Comparison of ENCODE assay signal across 1 cellular context in genomic region chr17:80892900-80893603, GRCh38.
TF ChIP-seq lines count a peak whose summit lies in the region.

No MANE protein-coding gene starts in this region.

TF ChIP-seq in HEK293, 187 proteins besides CTCF, POLR2A, EP300 and RAD21 (continued from another document):
- TF ChIP-seq ZNF449 (tag by site-specific recombination; IDR thresholded peaks at IDR 0.05) (no peak), ZSCAN5A (tag by site-specific recombination; IDR thresholded peaks at IDR 0.05) (no peak), YY1 (tag by site-specific recombination; IDR thresholded peaks at IDR 0.05) (no peak), ZNF140 (tag by site-specific recombination; IDR thresholded peaks at IDR 0.05) (no peak), ZNF175 (tag by site-specific recombination; IDR thresholded peaks at IDR 0.05) (no peak), ZNF37A (tag by site-specific recombination; IDR thresholded peaks at IDR 0.05) (no peak), ZNF398 (tag by site-specific recombination; IDR thresholded peaks at IDR 0.05) (no peak), HOXC10 (CRISPR knock-in tag; IDR thresholded peaks at IDR 0.05) (no peak), ZNF426 (tag by site-specific recombination; IDR thresholded peaks at IDR 0.05) (no peak), ZNF292 (tag by site-specific recombination; IDR thresholded peaks at IDR 0.05; ENCODE audit: borderline replicate concordance, low read depth) (no peak), REST (tag by site-specific recombination; IDR thresholded peaks at IDR 0.05) (no peak), WT1 (tag by site-specific recombination; IDR thresholded peaks at IDR 0.05) (no peak), ZSCAN4 (tag by site-specific recombination; IDR thresholded peaks at IDR 0.05) (peak; percentile 100), ZNF692 (tag by site-specific recombination; IDR thresholded peaks at IDR 0.05) (no peak), ZBTB8A (tag by site-specific recombination; IDR thresholded peaks at IDR 0.05) (no peak), ZBTB6 (tag by site-specific recombination; IDR thresholded peaks at IDR 0.05) (no peak), ZBTB26 (tag by site-specific recombination; optimal IDR thresholded peaks at IDR 0.05) (no peak), KLF10 (tag by site-specific recombination; IDR thresholded peaks at IDR 0.05) (no peak), KLF17 (tag by site-specific recombination; IDR thresholded peaks at IDR 0.05) (peak; percentile 97), ZNF670 (tag by site-specific recombination; IDR thresholded peaks at IDR 0.05; ENCODE audit: low read depth) (no peak), ZNF433 (tag by site-specific recombination; IDR thresholded peaks at IDR 0.05; ENCODE audit: low read depth) (no peak), ZSCAN23 (tag by site-specific recombination; IDR thresholded peaks at IDR 0.05) (no peak), ZNF121 (tag by site-specific recombination; IDR thresholded peaks at IDR 0.05) (no peak), TCF7L2 (IDR thresholded peaks at IDR 0.05; ENCODE audit: borderline replicate concordance, low read depth, low read length) (no peak), ZSCAN18 (tag by site-specific recombination; IDR thresholded peaks at IDR 0.05) (no peak), ZNF248 (tag by site-specific recombination; IDR thresholded peaks at IDR 0.05) (no peak), ZNF580 (tag by site-specific recombination; IDR thresholded peaks at IDR 0.05) (no peak), ZNF214 (tag by site-specific recombination; IDR thresholded peaks at IDR 0.05; ENCODE audit: borderline replicate concordance) (no peak), ZNF548 (tag by site-specific recombination; IDR thresholded peaks at IDR 0.05) (no peak; the same call in 1 of the 2 replicates), ZNF510 (tag by site-specific recombination; IDR thresholded peaks at IDR 0.05; ENCODE audit: insufficient replicate concordance) (no peak), ZNF830 (tag by site-specific recombination; IDR thresholded peaks at IDR 0.05; ENCODE audit: low read depth) (no peak), HOXD13 (CRISPR knock-in tag; IDR thresholded peaks at IDR 0.05; ENCODE audit: borderline replicate concordance) (no peak), SP7 (tag by site-specific recombination; IDR thresholded peaks at IDR 0.05) (no peak), GLI4 (tag by site-specific recombination; IDR thresholded peaks at IDR 0.05) (no peak)
